ENCODE assay signal across 11 cellular contexts in genomic region chr4:10664408-10664807, GRCh38. TPM values are rescaled to one million over a fixed set of nuclear protein-coding genes. Genes with fewer than 3 reads are reported as not detected.
DNase-seq lines count a peak whose midpoint lies in the region; ATAC-seq and TF ChIP-seq lines count a peak whose summit lies in the region.
"Had no signal": no experiment of that assay in that cellular context is flagged by ENCODE, and none has a peak within 500 bp of the region (broad histone marks: within the 10 kb centered on the region; RNA-seq: fewer than 3 reads in every experiment).

No MANE protein-coding gene starts in this region.

- dilution Hi-C loops in mammary epithelial cell (cut with HindIII; ENCODE audit: low sequenced_read_pairs) = no loop called here

- CTCF ChIA-PET in mammary epithelial cell (lab: Charles Lee; ENCODE audit: low non-redundant PET) = no interaction called here

- ATAC-seq in stimulated activated naive CD8-positive, alpha-beta T cell treated with anti-CD3 and anti-CD28 coated beads, Interleukin-15, Interleukin-2, amounts not matched to agents 100 U/mL and 50 U/mL, for 24 hours = peak; percentile 61
- no peak for ATAC-seq in stimulated activated naive CD8-positive, alpha-beta T cell treated with anti-CD3 and anti-CD28 coated beads, Interleukin-15, amount 100 ng/mL, for 72 hours
- ATAC-seq in aorta (ENCODE audit: low FRiP score) = peak; percentile 77

- H3K27me3 ChIP-seq in mammary epithelial cell (ENCODE audit: insufficient read depth, low read length) (no peaks in the 10 kb centered on the region), kidney epithelial cell (ENCODE audit: control insufficient read depth, insufficient read depth, low read length) (no peaks in the 10 kb centered on the region), aorta (ENCODE audit: control insufficient read depth in 1 of 2, insufficient read depth in 2 of 2, low read length in 1 of 2) (no peaks in the 10 kb centered on the region)

- H3K4me1 Mint-ChIP-seq in stimulated activated naive CD8-positive, alpha-beta T cell treated with anti-CD3 and anti-CD28 coated beads, Interleukin-15, amount 100 ng/mL, for 72 hours = peaks cover 9% of the 10 kb centered on the region
- H3K4me1 Mint-ChIP-seq: activated naive CD4-positive, alpha-beta T cell treated with anti-CD3 and anti-CD28 coated beads, Interleukin-2, amount 50 U/mL, for 24 hours; B cell had no signal

- H3K4me3 Mint-ChIP-seq in stimulated activated naive CD8-positive, alpha-beta T cell treated with anti-CD3 and anti-CD28 coated beads, Interleukin-15, amount 100 ng/mL, for 72 hours = no peak overlapping the region
- H3K4me3 Mint-ChIP-seq: activated naive CD4-positive, alpha-beta T cell treated with anti-CD3 and anti-CD28 coated beads, Interleukin-2, amount 50 U/mL, for 24 hours; B cell had no signal

- intact Hi-C loops in mammary epithelial cell (cut with micrococcal nuclease) (no loop called here), aorta (cut with DNase I) (no loop called here)

- TF ChIP-seq CTCF in mammary epithelial cell (conservative IDR thresholded peaks at IDR 0.05 in 1 of 2, IDR thresholded peaks at IDR 0.05 in 1 of 2; ENCODE audit: extremely low read depth in 1 of 2, insufficient read depth in 1 of 2, low read depth in 1 of 2, low read length in 2 of 2) = no peak
- TF ChIP-seq CTCF in kidney epithelial cell (IDR thresholded peaks at IDR 0.05; ENCODE audit: insufficient read depth, low read length, poor library complexity, severe bottlenecking) = no peak

- no TSS peak for BruUV-seq in mammary epithelial cell (replicated peaks; lab: Mats Ljungman, UMichigan)

- H2AFZ ChIP-seq in mammary epithelial cell (ENCODE audit: low read depth, low read length) = no peak overlapping the region

- H3K27ac Mint-ChIP-seq in stimulated activated naive CD8-positive, alpha-beta T cell treated with anti-CD3 and anti-CD28 coated beads, Interleukin-15, amount 100 ng/mL, for 72 hours = no peak overlapping the region
- H3K27ac Mint-ChIP-seq: activated naive CD4-positive, alpha-beta T cell treated with anti-CD3 and anti-CD28 coated beads, Interleukin-2, amount 50 U/mL, for 24 hours; B cell had no signal

- no peaks in the 10 kb centered on the region for H4K20me1 ChIP-seq in mammary epithelial cell (ENCODE audit: insufficient read depth, low read length)

- H3K27me3 Mint-ChIP-seq in stimulated activated naive CD8-positive, alpha-beta T cell treated with anti-CD3 and anti-CD28 coated beads, Interleukin-15, amount 100 ng/mL, for 72 hours = no peaks in the 10 kb centered on the region
- H3K27me3 Mint-ChIP-seq: activated naive CD4-positive, alpha-beta T cell treated with anti-CD3 and anti-CD28 coated beads, Interleukin-2, amount 50 U/mL, for 24 hours; B cell had no signal

- H3K79me2 ChIP-seq in mammary epithelial cell (ENCODE audit: insufficient read depth, low read length) = no peaks in the 10 kb centered on the region

- no peaks in the 10 kb centered on the region for H3K9me3 Mint-ChIP-seq in stimulated activated naive CD8-positive, alpha-beta T cell treated with anti-CD3 and anti-CD28 coated beads, Interleukin-15, amount 100 ng/mL, for 72 hours
- H3K9me3 Mint-ChIP-seq: activated naive CD4-positive, alpha-beta T cell treated with anti-CD3 and anti-CD28 coated beads, Interleukin-2, amount 50 U/mL, for 24 hours had no signal

- peak overlapping the region; percentile 24 for H3K4me2 ChIP-seq in mammary epithelial cell (ENCODE audit: insufficient read depth, low read depth, low read length)

- peaks cover 6% of the 10 kb centered on the region for H3K4me1 ChIP-seq in mammary epithelial cell (ENCODE audit: insufficient read depth, low read length)
- no peaks in the 10 kb centered on the region for H3K4me1 ChIP-seq in aorta (ENCODE audit: control insufficient read depth in 1 of 2, insufficient read depth in 2 of 2, low read length in 2 of 2)

- WGBS in mammary epithelial cell (ENCODE audit: low coverage, missing lambda C conversion rate) = 13% methylated on average over 5 of the region's 5 CpGs
- WGBS in aorta, 2 donors = 10 to 11% methylated on average over 5 of the region's 5 CpGs

- no peak overlapping the region for H3K4me3 ChIP-seq in mammary epithelial cell (replicated peaks in 1 of 3; ENCODE audit: insufficient read depth in 1 of 3, low read depth in 2 of 3, low read length in 3 of 3)
- no peak overlapping the region for H3K4me3 ChIP-seq in kidney epithelial cell (ENCODE audit: low read depth, low read length)
- no peak overlapping the region for H3K4me3 ChIP-seq in aorta (ENCODE audit: low read length in 2 of 2)

- H3K36me3 ChIP-seq in mammary epithelial cell (ENCODE audit: insufficient read depth, low read length) (no peaks in the 10 kb centered on the region), kidney epithelial cell (ENCODE audit: control insufficient read depth, insufficient read depth, low read length) (no peaks in the 10 kb centered on the region), aorta (ENCODE audit: control insufficient read depth in 1 of 2, insufficient read depth in 2 of 2, low read length in 1 of 2) (no peaks in the 10 kb centered on the region)

- H3K27ac ChIP-seq in mammary epithelial cell (ENCODE audit: insufficient read depth, low read depth, low read length) (no peak overlapping the region), aorta (ENCODE audit: low read depth in 1 of 2, low read length in 2 of 2) (no peak overlapping the region)

- H3K9ac ChIP-seq in mammary epithelial cell (ENCODE audit: insufficient read depth, low read length) = no peak overlapping the region

- peak; percentile 12 for DNase-seq in stimulated activated naive CD8-positive, alpha-beta T cell treated with anti-CD3 and anti-CD28 coated beads, Interleukin-15, Interleukin-2, amounts not matched to agents 100 U/mL and 50 U/mL, for 24 hours
- no peak for DNase-seq in stimulated activated naive CD8-positive, alpha-beta T cell treated with anti-CD3 and anti-CD28 coated beads, Interleukin-15, amount 100 ng/mL, for 72 hours
- DNase-seq in mammary epithelial cell (peak; percentile 45), kidney epithelial cell (ENCODE audit: low read depth) (peak; percentile 51), aorta (peak in 1 of 2 donors; percentile 77), activated T-cell treated with anti-CD3 and anti-CD28 coated beads for 4 hours (no peak), globus pallidus (ENCODE audit: low spot score) (no peak), T-helper 2 cell (no peak)
- DNase-seq: T1000 had no signal

- in situ Hi-C loops in mammary epithelial cell (cut with MboI; ENCODE audit: low sequenced_read_pairs in 2 of 2) = no loop called here

- H3K9me3 ChIP-seq in mammary epithelial cell (replicated peaks; ENCODE audit: insufficient read depth, low read length) = no peaks in the 10 kb centered on the region
- H3K9me3 ChIP-seq in aorta (ENCODE audit: control insufficient read depth, low read length) = no peaks in the 10 kb centered on the region

RNA-seq across cellular contexts. Expression of gene CLNK, which starts 20.2 kb away (rescaled TPM):
- total RNA-seq in mammary epithelial cell (not detected), kidney epithelial cell (not detected in 2 replicates), aorta (under 1 TPM; 0.26 to 0.30 TPM)
- polyA plus RNA-seq in mammary epithelial cell (not detected), aorta (not detected)
- polyA minus RNA-seq in mammary epithelial cell = not detected

Comparison
In these comparisons a context has a peak if more than half of its experiments do, and no peak if none do; other contexts are left out.
1. DNase-seq: peak in stimulated activated naive CD8-positive, alpha-beta T cell treated with anti-CD3 and anti-CD28 coated beads, Interleukin-15, Interleukin-2, amounts not matched to agents 100 U/mL and 50 U/mL, for 24 hours (single experiment), mammary epithelial cell (single experiment) and kidney epithelial cell (single experiment); none in stimulated activated naive CD8-positive, alpha-beta T cell treated with anti-CD3 and anti-CD28 coated beads, Interleukin-15, amount 100 ng/mL, for 72 hours (0 of 2), activated T-cell treated with anti-CD3 and anti-CD28 coated beads for 4 hours (single experiment), globus pallidus (single experiment) and T-helper 2 cell (0 of 5).